In genomic region chr14:79562158-79562557, GRCh38 we compare ENCODE assay signal across 35 cellular contexts.
"Had no signal": no experiment of that assay in that cellular context is flagged by ENCODE, and none has a peak within 500 bp of the region (broad histone marks: within the 10 kb centered on the region; RNA-seq: fewer than 3 reads in every experiment).

No MANE protein-coding gene starts in this region.

- H3K27ac Mint-ChIP-seq: activated B cell treated with CpG ODN at 0.5 μM for 24 hours; activated CD4-positive, alpha-beta memory T cell treated with anti-CD3 and anti-CD28 coated beads for 36 hours; activated CD4-positive, alpha-beta T cell treated with anti-CD3 and anti-CD28 coated beads, Interleukin-2, amount 10 ng/mL, durations not matched to agents 24 days and 14 days; activated CD8-positive, alpha-beta T cell treated with anti-CD3 and anti-CD28 coated beads for 36 hours; activated naive CD4-positive, alpha-beta T cell treated with anti-CD3 and anti-CD28 coated beads for 36 hours; activated naive CD4-positive, alpha-beta T cell treated with anti-CD3 and anti-CD28 coated beads, Interleukin-2, amount 50 U/mL, for 72 hours; activated naive CD8-positive, alpha-beta T cell treated with anti-CD3 and anti-CD28 coated beads for 36 hours; activated T-cell treated with anti-CD3 and anti-CD28 coated beads, Interleukin-2, amount 50 U/mL, for 72 hours; activated T-helper 1 cell treated with anti-CD3 and anti-CD28 coated beads, Interleukin-12 subunit alpha, Interleukin-12 subunit beta, Interleukin-2, Interleukin-4 antibody, amounts not matched to agents 30 ng/mL and 10 ng/mL and 1 ng/mL, durations not matched to agents 14 hours and 24 hours and 36 hours; activated T-helper 17 cell treated with anti-CD3 and anti-CD28 coated beads, Interleukin-2, amount 50 U/mL, for 72 hours; T-helper 1 cell treated with Interleukin-12 subunit alpha and Interleukin-12 subunit beta and Interleukin-4 antibody, amounts not matched to agents 30 μg/mL and 1 μg/mL, for 36 hours; T-helper 2 cell treated with Interferon-gamma antibody and Interleukin-4, amounts not matched to agents 5 μg/mL and 100 μg/mL, for 36 hours had no signal

- H3K27me3 ChIP-seq: adrenal gland, body of pancreas, brain microvascular endothelial cell, breast epithelium had no signal

- H3K36me3 Mint-ChIP-seq: activated CD4-positive, alpha-beta memory T cell treated with anti-CD3 and anti-CD28 coated beads for 36 hours; activated naive CD8-positive, alpha-beta T cell treated with anti-CD3 and anti-CD28 coated beads for 36 hours had no signal

- H3K4me3 ChIP-seq: adrenal gland, body of pancreas, breast epithelium had no signal

- H3K9me3 Mint-ChIP-seq: activated CD8-positive, alpha-beta T cell treated with anti-CD3 and anti-CD28 coated beads for 36 hours; activated T-helper 1 cell treated with anti-CD3 and anti-CD28 coated beads, Interleukin-12 subunit alpha, Interleukin-12 subunit beta, Interleukin-2, Interleukin-4 antibody, amounts not matched to agents 30 ng/mL and 10 ng/mL and 1 ng/mL, durations not matched to agents 14 hours and 24 hours and 36 hours; T-helper 1 cell treated with Interleukin-12 subunit alpha and Interleukin-12 subunit beta and Interleukin-4 antibody, amounts not matched to agents 30 μg/mL and 1 μg/mL, for 36 hours had no signal

- H3K27me3 Mint-ChIP-seq: activated B cell treated with CpG ODN at 0.5 μM for 24 hours; activated CD4-positive, alpha-beta memory T cell treated with anti-CD3 and anti-CD28 coated beads for 36 hours; activated CD4-positive, alpha-beta T cell treated with anti-CD3 and anti-CD28 coated beads, Interleukin-2, amount 10 ng/mL, durations not matched to agents 24 days and 14 days; activated CD8-positive, alpha-beta T cell treated with anti-CD3 and anti-CD28 coated beads for 36 hours; activated naive CD8-positive, alpha-beta T cell treated with anti-CD3 and anti-CD28 coated beads for 36 hours; activated T-helper 17 cell treated with anti-CD3 and anti-CD28 coated beads, Interleukin-2, amount 50 U/mL, for 72 hours had no signal

- H3K4me1 Mint-ChIP-seq: activated B cell treated with CpG ODN at 0.5 μM for 24 hours; activated CD4-positive, alpha-beta T cell treated with anti-CD3 and anti-CD28 coated beads, Interleukin-2, amount 10 ng/mL, durations not matched to agents 24 days and 14 days; activated naive CD8-positive, alpha-beta T cell treated with anti-CD3 and anti-CD28 coated beads for 36 hours; activated T-helper 17 cell treated with anti-CD3 and anti-CD28 coated beads, Interleukin-2, amount 50 U/mL, for 72 hours had no signal

- H3K9me3 ChIP-seq: adrenal gland, body of pancreas, breast epithelium had no signal

- H3K4me1 ChIP-seq: adrenal gland, body of pancreas, breast epithelium had no signal

- H3K27ac ChIP-seq: adrenal gland, body of pancreas, brain microvascular endothelial cell, breast epithelium, VCaP had no signal

- ATAC-seq: activated CD8-positive, alpha-beta T cell treated with anti-CD3 and anti-CD28 coated beads for 36 hours; activated naive CD4-positive, alpha-beta T cell treated with anti-CD3 and anti-CD28 coated beads, Interleukin-2, amount 50 U/mL, for 72 hours; activated T-cell treated with anti-CD3 and anti-CD28 coated beads, Interleukin-2, amount 50 U/mL, for 4 hours; activated T-cell treated with anti-CD3 and anti-CD28 coated beads, Interleukin-2, amount 50 U/mL, for 72 hours; activated T-helper 17 cell treated with anti-CD3 and anti-CD28 coated beads, Interleukin-2, amount 50 U/mL, for 72 hours; body of pancreas had no signal

- H3K4me3 Mint-ChIP-seq: activated B cell treated with CpG ODN at 0.5 μM for 24 hours; activated CD4-positive, alpha-beta memory T cell treated with anti-CD3 and anti-CD28 coated beads for 36 hours; activated CD4-positive, alpha-beta T cell treated with anti-CD3 and anti-CD28 coated beads, Interleukin-2, amount 10 ng/mL, durations not matched to agents 24 days and 14 days; activated CD8-positive, alpha-beta T cell treated with anti-CD3 and anti-CD28 coated beads for 36 hours; activated naive CD4-positive, alpha-beta T cell treated with anti-CD3 and anti-CD28 coated beads for 36 hours; activated naive CD8-positive, alpha-beta T cell treated with anti-CD3 and anti-CD28 coated beads for 36 hours; activated T-cell treated with anti-CD3 and anti-CD28 coated beads, Interleukin-2, amount 50 U/mL, for 4 hours; activated T-cell treated with anti-CD3 and anti-CD28 coated beads, Interleukin-2, amount 50 U/mL, for 72 hours; activated T-helper 1 cell treated with anti-CD3 and anti-CD28 coated beads, Interleukin-12 subunit alpha, Interleukin-12 subunit beta, Interleukin-2, Interleukin-4 antibody, amounts not matched to agents 30 ng/mL and 10 ng/mL and 1 ng/mL, durations not matched to agents 14 hours and 24 hours and 36 hours; activated T-helper 17 cell treated with anti-CD3 and anti-CD28 coated beads, Interleukin-2, amount 50 U/mL, for 72 hours; T-helper 1 cell treated with Interleukin-12 subunit alpha and Interleukin-12 subunit beta and Interleukin-4 antibody, amounts not matched to agents 30 μg/mL and 1 μg/mL, for 36 hours; T-helper 2 cell treated with Interferon-gamma antibody and Interleukin-4, amounts not matched to agents 5 μg/mL and 100 μg/mL, for 36 hours had no signal

- H3K36me3 ChIP-seq: adrenal gland, brain microvascular endothelial cell, breast epithelium had no signal

- DNase-seq: activated B cell treated with CpG ODN at 0.5 μM for 24 hours; activated CD4-positive, alpha-beta memory T cell treated with anti-CD3 and anti-CD28 coated beads for 36 hours; activated CD4-positive, alpha-beta T cell treated with anti-CD3 and anti-CD28 coated beads for 4 hours; activated CD4-positive, alpha-beta T cell treated with anti-CD3 and anti-CD28 coated beads, Interleukin-2, amount 10 ng/mL, durations not matched to agents 24 days and 14 days; activated CD4-positive, alpha-beta T cell treated with anti-CD3 and anti-CD28 coated beads, Interleukin-2, amount 50 U/mL, for 1 hour; activated CD4-positive, alpha-beta T cell treated with anti-CD3 and anti-CD28 coated beads, Interleukin-2, amount 50 U/mL, for 4 hours; activated CD4-positive, CD25-positive, alpha-beta regulatory T cell treated with anti-CD3 and anti-CD28 coated beads, Interleukin-2, amount 50 U/mL, for 72 hours; activated CD8-positive, alpha-beta memory T cell treated with anti-CD3 and anti-CD28 coated beads, Interleukin-2, amount 50 U/mL, for 4 hours; activated CD8-positive, alpha-beta T cell treated with anti-CD3 and anti-CD28 coated beads for 36 hours; activated effector memory CD4-positive, alpha-beta T cell treated with anti-CD3 and anti-CD28 coated beads, Interleukin-2, amount 50 U/mL, for 16 hours; activated gamma-delta T cell treated with Interleukin-2 at 50 U/mL for 16 hours; activated naive CD4-positive, alpha-beta T cell; activated naive CD4-positive, alpha-beta T cell treated with anti-CD3 and anti-CD28 coated beads for 36 hours; activated naive CD4-positive, alpha-beta T cell treated with anti-CD3 and anti-CD28 coated beads, Interleukin-2, amount 50 U/mL, for 16 hours; activated naive CD8-positive, alpha-beta T cell treated with anti-CD3 and anti-CD28 coated beads for 36 hours; activated T-cell treated with anti-CD3 and anti-CD28 coated beads for 4 hours; activated T-cell treated with anti-CD3 and anti-CD28 coated beads, Interleukin-2, amount 50 U/mL, for 1 hour; activated T-cell treated with anti-CD3 and anti-CD28 coated beads, Interleukin-2, amount 50 U/mL, for 4 hours; activated T-cell treated with anti-CD3 and anti-CD28 coated beads, Interleukin-2, amount 50 U/mL, for 72 hours; adrenal gland; amniotic stem cell; aorta; body of pancreas; brain microvascular endothelial cell; central memory CD4-positive, alpha-beta T cell; T-helper 1 cell; T-helper 2 cell; T-helper 9 cell had no signal
